7 cellular contexts compared by ENCODE assay signal in genomic region chr17:43983515-43984411, GRCh38. TPM values are rescaled to one million over a fixed set of nuclear protein-coding genes. Genes with fewer than 3 reads are reported as not detected.
A peak's percentile ranks its signal among the peaks of the same experiment; 100 is the strongest.
DNase-seq lines count a peak whose midpoint lies in the region; ATAC-seq and TF ChIP-seq lines count a peak whose summit lies in the region.

No MANE protein-coding gene starts in this region.

- no peak for TF ChIP-seq EP300 in sigmoid colon (IDR thresholded peaks at IDR 0.05)

- ATAC-seq in T-helper 17 cell, result peak; percentile 33
- ATAC-seq in heart right ventricle, result peak in 7 of 8 donors; percentile 36 to 67 (median 54)
- no peak for ATAC-seq in GM18870 (IDR thresholded peaks at IDR 0.05; ENCODE audit: unreplicated experiment)

- intact Hi-C loops in heart right ventricle (cut with DNase I), result no loop called here
- intact Hi-C loops in sigmoid colon (cut with DNase I), result no loop called here

- peak overlapping the region; percentile 45 for H3K4me3 Mint-ChIP-seq in T-helper 17 cell

- peaks cover 0 to 20% (median 10%) of the 10 kb centered on the region in 9 donors for H3K4me1 ChIP-seq in heart right ventricle
- H3K4me1 ChIP-seq in sigmoid colon, result peaks cover 0 to 12% (median 9%) of the 10 kb centered on the region in 4 donors

- H3K27me3 ChIP-seq in heart right ventricle, result peaks cover 0 to 83% (median 44%) of the 10 kb centered on the region in 7 donors
- peaks cover 19 to 76% (median 33%) of the 10 kb centered on the region in 3 donors for H3K27me3 ChIP-seq in sigmoid colon

- TF ChIP-seq POLR2A in sigmoid colon (IDR thresholded peaks at IDR 0.05), result no peak

- no peaks in the 10 kb centered on the region for H3K4me1 Mint-ChIP-seq in T-helper 17 cell

- H3K36me3 Mint-ChIP-seq in T-helper 17 cell (ENCODE audit: low read depth), result peaks cover 5% of the 10 kb centered on the region

- 2 to 3% methylated on average over 60 to 78 of the region's 78 CpGs for WGBS in heart right ventricle, 2 donors
- 1 to 4% methylated on average over 78 of the region's 78 CpGs for WGBS in sigmoid colon, 2 donors

- no peak for DNase-seq in GM13976 (ENCODE audit: low spot score)
- no peak for DNase-seq in T-helper 17 cell
- DNase-seq in heart right ventricle, result peak in 1 of 2 donors; percentile 26
- DNase-seq in sigmoid colon, result peak; percentile 68
- no peak for DNase-seq in stimulated activated CD4-positive, alpha-beta T cell treated with anti-CD3 and anti-CD28 coated beads, Interleukin-12 subunit alpha, Interleukin-12 subunit beta, amount 100 ng/mL, for 4 hours
- DNase-seq in SW 1271 (lab: John Stamatoyannopoulos, UW), result no peak

- H3K36me3 ChIP-seq in heart right ventricle, result no peaks in the 10 kb centered on the region
- H3K36me3 ChIP-seq in sigmoid colon, result no peaks in the 10 kb centered on the region

- H3K27ac ChIP-seq in heart right ventricle (no peak overlapping the region), sigmoid colon (no peak overlapping the region)

- in situ Hi-C loops in GM13976 (cut with MboI; ENCODE audit: low sequenced_read_pairs, unreplicated experiment), result no loop called here

- TF ChIP-seq CTCF in GM13976 (IDR thresholded peaks at IDR 0.05; ENCODE audit: borderline replicate concordance, control extremely low read depth, extremely low read depth, insufficient read depth, missing control alignments) (peak; percentile 11), heart right ventricle (IDR thresholded peaks at IDR 0.05) (peak in 4 of 9 donors; percentile 17 to 31 (median 24)), sigmoid colon (IDR thresholded peaks at IDR 0.05) (no peak)

- H3K9me3 ChIP-seq in T-helper 17 cell (ENCODE audit: control insufficient read depth, low read length, poor library complexity, severe bottlenecking) (no peaks in the 10 kb centered on the region), heart right ventricle (no peaks in the 10 kb centered on the region), sigmoid colon (no peaks in the 10 kb centered on the region)

- H3K27ac Mint-ChIP-seq in T-helper 17 cell, result no peak overlapping the region

- peak overlapping the region; percentile 18 to 60 (median 52) for H3K4me3 ChIP-seq in heart right ventricle
- peak overlapping the region in 3 of 4 donors; percentile 23 to 47 (median 44) for H3K4me3 ChIP-seq in sigmoid colon

- H3K27me3 Mint-ChIP-seq in T-helper 17 cell, result peaks cover 53% of the 10 kb centered on the region

RNA-seq across cellular contexts. Expression of gene NAGS, which starts 20.7 kb away (rescaled TPM):
- under 1 TPM; 0.21 to 0.42 TPM for total RNA-seq in T-helper 17 cell
- under 1 TPM; 0.30 to 0.86 (median 0.53) TPM for total RNA-seq in heart right ventricle
- polyA plus RNA-seq in heart right ventricle, result under 1 TPM; 0.37 to 0.86 TPM
- 1 to 10 TPM in 1 of 4 donors, under 1 TPM in 3; 0.54 to 1.4 (median 0.77) TPM for total RNA-seq in sigmoid colon
- polyA plus RNA-seq in sigmoid colon, result 10 to 100 TPM in 2 of 3 donors, 1 to 10 TPM in 1; 3.9 to 13.2 (median 10.9) TPM

RNA-seq across cellular contexts. Expression of gene PYY, which starts 30.0 kb away (rescaled TPM):
- total RNA-seq in T-helper 17 cell (not detected), heart right ventricle (not detected), sigmoid colon (1 to 10 TPM in 1 of 4 donors, not detected in 3; 3.2 TPM)
- polyA plus RNA-seq in heart right ventricle (under 1 TPM in 1 of 2 donors, not detected in 1; 0.06 TPM), sigmoid colon (100 to 1,000 TPM in 1 of 3 donors, 10 to 100 TPM in 2; 32.6 to 185 (median 63.1) TPM)

RNA-seq across cellular contexts. Expression of gene TMEM101, which starts 31.0 kb away (rescaled TPM):
- total RNA-seq in T-helper 17 cell (10 to 100 TPM; 10.5 to 11.8 TPM), heart right ventricle (10 to 100 TPM; 15.6 to 22.1 (median 17.9) TPM), sigmoid colon (10 to 100 TPM; 21.3 to 37.8 (median 26.3) TPM)
- polyA plus RNA-seq in heart right ventricle (10 to 100 TPM; 15.7 to 26.4 TPM), sigmoid colon (10 to 100 TPM; 14.1 to 42.9 (median 22.2) TPM)

RNA-seq across cellular contexts. Expression of gene PPY, which starts 41.5 kb away (rescaled TPM):
- total RNA-seq in T-helper 17 cell (not detected), heart right ventricle (not detected), sigmoid colon (not detected)
- polyA plus RNA-seq in heart right ventricle (not detected), sigmoid colon (not detected)
